In the genomic region with DNA sequence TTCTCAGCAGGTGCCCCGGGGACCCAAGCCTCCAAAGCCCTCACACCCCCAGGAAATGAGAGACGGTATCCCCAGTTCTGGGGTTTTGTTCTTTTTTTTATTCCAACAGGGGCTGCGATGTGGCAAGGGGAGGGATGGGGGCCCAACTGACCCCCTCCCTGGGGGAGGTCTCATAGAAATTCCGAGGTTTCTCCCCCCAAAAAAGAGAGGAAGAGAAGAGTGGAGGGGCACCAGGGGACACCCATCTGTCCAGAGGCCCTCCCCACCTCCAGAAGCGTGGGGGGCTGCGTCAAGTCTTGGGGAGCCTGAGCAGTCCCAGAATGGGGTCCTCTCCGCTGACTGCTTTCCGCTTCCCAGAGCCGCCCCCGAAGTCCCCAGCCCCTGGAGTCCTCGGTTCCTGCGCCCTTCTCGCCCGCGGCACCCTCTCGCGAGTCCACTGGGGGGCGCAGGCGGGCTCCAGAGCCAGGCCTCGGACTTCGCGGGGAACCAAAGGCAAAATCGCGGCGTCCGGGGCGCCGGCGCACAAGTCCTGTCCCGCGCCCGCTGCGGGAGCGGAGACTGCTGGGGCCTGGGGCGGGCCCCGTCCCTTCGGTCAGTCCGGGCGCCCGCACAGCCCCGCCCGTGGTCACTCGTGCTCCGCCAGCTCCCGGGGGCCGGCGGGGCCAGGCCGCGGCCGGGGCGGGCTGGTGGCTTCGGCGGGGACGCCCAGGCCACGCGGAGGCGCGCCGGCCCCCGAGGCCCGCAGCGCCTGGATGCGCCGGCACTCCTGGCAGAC, we compare ENCODE assay signal across 8 cellular contexts. TPM values are rescaled to one million over a fixed set of nuclear protein-coding genes. Genes with fewer than 3 reads are reported as not detected.
A peak's percentile ranks its signal among the peaks of the same experiment; 100 is the strongest.
DNase-seq lines count a peak whose midpoint lies in the region; ATAC-seq and TF ChIP-seq lines count a peak whose summit lies in the region.

No MANE protein-coding gene starts in this region.

- DNase-seq in COR-L47 (lab: John Stamatoyannopoulos, UW): peak; percentile 64
- DNase-seq in HFFc6: no peak
- DNase-seq in SK-N-MC (ENCODE audit: low read depth, low spot score): no peak
- DNase-seq in dedifferentiated amniotic fluid mesenchymal stem cell (ENCODE audit: extremely low spot score): peak; percentile 40
- peak; percentile 19 for DNase-seq in naive B cell
- DNase-seq in NOMO-1 treated with dmso at 0.1 percent for 144 hours (lab: John Stamatoyannopoulos, UW; ENCODE audit: unreplicated experiment): no peak
- no peak for DNase-seq in central memory CD4-positive, alpha-beta T cell

- H3K27ac Mint-ChIP-seq in HFFc6 (no peak overlapping the region), naive B cell (no peak overlapping the region)

- no peaks in the 10 kb centered on the region for H3K9me3 ChIP-seq in SK-N-MC (ENCODE audit: low read depth, low read length)

- H3K4me1 Mint-ChIP-seq in HFFc6 (ENCODE audit: low read depth) (0 out of 2 replicates have a peak, but pooled peaks cover 2% of the 10 kb centered on the region), naive B cell (peaks cover 31 to 42% (median 37%) of the 10 kb centered on the region in 3 donors)

- no peaks in the 10 kb centered on the region for H3K36me3 ChIP-seq in SK-N-MC (ENCODE audit: insufficient read depth, low read length)

- TF ChIP-seq CTCF in HFFc6 (IDR thresholded peaks at IDR 0.05): peak; percentile 82

- H3K36me3 Mint-ChIP-seq in HFFc6 (ENCODE audit: low read depth): no peaks in the 10 kb centered on the region
- H3K36me3 Mint-ChIP-seq in naive B cell: peaks cover 0 to 27% of the 10 kb centered on the region in 2 donors

- ATAC-seq in naive B cell (ENCODE audit: low read depth in 2 of 2): peak in 1 of 2 donors; percentile 16
- ATAC-seq in HG03571 (IDR thresholded peaks at IDR 0.05; ENCODE audit: unreplicated experiment): no peak

- H3K4me3 Mint-ChIP-seq in HFFc6 (no peak overlapping the region), naive B cell (peak overlapping the region in 6 of 8 donors; percentile 30 to 87 (median 64))

- no peaks in the 10 kb centered on the region for H3K9me3 Mint-ChIP-seq in HFFc6
- H3K9me3 Mint-ChIP-seq in naive B cell: peaks cover 0 to 6% (median 0%) of the 10 kb centered on the region in 7 donors

- H3K27me3 Mint-ChIP-seq in HFFc6 (ENCODE audit: insufficient read depth) (peaks cover 56% of the 10 kb centered on the region), naive B cell (peaks cover 55 to 79% (median 72%) of the 10 kb centered on the region in 3 donors)

- no peak overlapping the region for H3K27ac ChIP-seq in SK-N-MC

- peak overlapping the region; percentile 49 for H3K4me3 ChIP-seq in SK-N-MC

- no peak overlapping the region for H3K9ac ChIP-seq in SK-N-MC (ENCODE audit: insufficient read length)

RNA-seq across cellular contexts. Expression of gene ATP1A3, which starts 4.4 kb away (rescaled TPM):
- total RNA-seq in HFFc6 (2021; fragmentation: NEBNext Ultra II Directional; extraction: Animal tissue kit (Norgen Biotek cat#: 25700)): under 1 TPM in 4 of 6 experiments, not detected in 2; 0.10 to 0.66 (median 0.33) TPM
- 1 to 10 TPM in 1 of 6 donors, under 1 TPM in 4, not detected in 1; 0.29 to 1.1 (median 0.45) TPM for polyA plus RNA-seq in naive B cell (ENCODE audit: low read depth in 6 of 6)

RNA-seq across cellular contexts. Expression of gene RABAC1, which starts 39.3 kb away (rescaled TPM):
- 100 to 1,000 TPM; 245 to 349 (median 258) TPM for total RNA-seq in HFFc6 (2021; fragmentation: NEBNext Ultra II Directional; extraction: Animal tissue kit (Norgen Biotek cat#: 25700))
- 100 to 1,000 TPM; 218 to 268 (median 245) TPM for polyA plus RNA-seq in naive B cell (ENCODE audit: low read depth in 6 of 6)

Comparison
In these comparisons a context has a peak if more than half of its experiments do, and no peak if none do; other contexts are left out.
1. DNase-seq: peak in COR-L47 (single experiment), dedifferentiated amniotic fluid mesenchymal stem cell (single experiment) and naive B cell (single experiment); none in HFFc6 (single experiment), SK-N-MC (single experiment), NOMO-1 treated with dmso at 0.1 percent for 144 hours (single experiment) and central memory CD4-positive, alpha-beta T cell (single experiment).